In the genomic region with DNA sequence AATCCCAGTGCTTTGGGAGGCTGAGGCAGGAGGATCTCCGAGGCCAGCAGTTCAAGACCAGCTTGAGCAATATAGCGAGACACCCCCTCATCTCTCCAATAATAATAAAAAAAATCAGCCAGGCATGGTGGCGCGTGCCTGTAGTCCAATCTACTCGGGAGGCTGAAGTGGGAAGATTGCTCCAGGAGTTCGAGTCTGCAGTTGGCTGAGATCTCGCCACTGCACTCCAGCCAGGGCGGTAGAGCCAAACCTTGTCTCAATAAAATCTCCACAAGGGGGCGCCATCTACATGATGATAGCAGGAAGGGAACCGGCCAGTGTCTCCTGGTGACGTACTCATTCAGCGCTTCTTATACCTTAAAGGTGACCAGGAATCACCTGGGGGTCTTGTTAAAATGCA, we compare ENCODE assay signal across 8 cellular contexts. TPM values are rescaled to one million over a fixed set of nuclear protein-coding genes. Genes with fewer than 3 reads are reported as not detected.
A peak's percentile ranks its signal among the peaks of the same experiment; 100 is the strongest.
DNase-seq lines count a peak whose midpoint lies in the region; ATAC-seq and TF ChIP-seq lines count a peak whose summit lies in the region.

No MANE protein-coding gene starts in this region.

- no peaks in the 10 kb centered on the region for H3K9me3 Mint-ChIP-seq in activated T-helper 1 cell treated with anti-CD3 and anti-CD28 coated beads, Interleukin-12 subunit alpha, Interleukin-12 subunit beta, Interleukin-2, Interleukin-4 antibody, amounts not matched to agents 30 ng/mL and 10 ng/mL and 1 ng/mL, durations not matched to agents 14 hours and 24 hours and 36 hours

- H3K9me3 ChIP-seq in MG63: no peaks in the 10 kb centered on the region
- no peaks in the 10 kb centered on the region for H3K9me3 ChIP-seq in neutrophil
- H3K9me3 ChIP-seq in testis: no peaks in the 10 kb centered on the region

- TF ChIP-seq POLR2A in testis (IDR thresholded peaks at IDR 0.05): no peak

- H3K27ac ChIP-seq in neutrophil (peak overlapping the region; percentile 55), testis (no peak overlapping the region)

- WGBS in testis, 2 donors: 34 to 53% methylated on average over 12 of the region's 12 CpGs

- peak; percentile 90 for DNase-seq in ELF-1 (ENCODE audit: low read depth, low spot score)
- peak; percentile 60 for DNase-seq in MG63
- peak; percentile 69 for DNase-seq in RPMI7951 (ENCODE audit: low read depth)
- DNase-seq in activated T-helper 1 cell treated with anti-CD3 and anti-CD28 coated beads, Interleukin-12 subunit alpha, Interleukin-12 subunit beta, Interleukin-2, Interleukin-4 antibody, amounts not matched to agents 30 ng/mL and 10 ng/mL and 1 ng/mL, durations not matched to agents 14 hours and 24 hours and 36 hours (ENCODE audit: low spot score): peak; percentile 68
- DNase-seq in fibroblast of the conjunctiva (ENCODE audit: low read depth): peak; percentile 63
- DNase-seq in testis: peak; percentile 92

- H3K36me3 Mint-ChIP-seq in activated T-helper 1 cell treated with anti-CD3 and anti-CD28 coated beads, Interleukin-12 subunit alpha, Interleukin-12 subunit beta, Interleukin-2, Interleukin-4 antibody, amounts not matched to agents 30 ng/mL and 10 ng/mL and 1 ng/mL, durations not matched to agents 14 hours and 24 hours and 36 hours (ENCODE audit: low read depth): no peaks in the 10 kb centered on the region

- no peak for ATAC-seq in GM21515 (IDR thresholded peaks at IDR 0.05; ENCODE audit: unreplicated experiment)

- intact Hi-C loops in activated T-helper 1 cell treated with anti-CD3 and anti-CD28 coated beads, Interleukin-12 subunit alpha, Interleukin-12 subunit beta, Interleukin-2, Interleukin-4 antibody, amounts not matched to agents 30 ng/mL and 10 ng/mL and 1 ng/mL, durations not matched to agents 14 hours and 24 hours and 36 hours (cut with micrococcal nuclease): loop anchor here (1.0 to 2.0 kb wide), 4 partner anchors 9 to 411 kb away; no protein-coding TSS in a partner anchor
- intact Hi-C loops in testis (cut with DNase I; ENCODE audit: low total_unique reads): no loop called here

- no peak overlapping the region for H3K27ac Mint-ChIP-seq in activated T-helper 1 cell treated with anti-CD3 and anti-CD28 coated beads, Interleukin-12 subunit alpha, Interleukin-12 subunit beta, Interleukin-2, Interleukin-4 antibody, amounts not matched to agents 30 ng/mL and 10 ng/mL and 1 ng/mL, durations not matched to agents 14 hours and 24 hours and 36 hours

- H3K4me3 Mint-ChIP-seq in activated T-helper 1 cell treated with anti-CD3 and anti-CD28 coated beads, Interleukin-12 subunit alpha, Interleukin-12 subunit beta, Interleukin-2, Interleukin-4 antibody, amounts not matched to agents 30 ng/mL and 10 ng/mL and 1 ng/mL, durations not matched to agents 14 hours and 24 hours and 36 hours: no peak overlapping the region

- H3K36me3 ChIP-seq in MG63 (no peaks in the 10 kb centered on the region), neutrophil (no peaks in the 10 kb centered on the region), testis (ENCODE audit: low read depth, missing control alignments) (no peaks in the 10 kb centered on the region)

- peaks cover 5% of the 10 kb centered on the region for H3K4me1 Mint-ChIP-seq in activated T-helper 1 cell treated with anti-CD3 and anti-CD28 coated beads, Interleukin-12 subunit alpha, Interleukin-12 subunit beta, Interleukin-2, Interleukin-4 antibody, amounts not matched to agents 30 ng/mL and 10 ng/mL and 1 ng/mL, durations not matched to agents 14 hours and 24 hours and 36 hours (ENCODE audit: low read depth)

- no peaks in the 10 kb centered on the region for H3K27me3 Mint-ChIP-seq in activated T-helper 1 cell treated with anti-CD3 and anti-CD28 coated beads, Interleukin-12 subunit alpha, Interleukin-12 subunit beta, Interleukin-2, Interleukin-4 antibody, amounts not matched to agents 30 ng/mL and 10 ng/mL and 1 ng/mL, durations not matched to agents 14 hours and 24 hours and 36 hours (ENCODE audit: insufficient read depth)

- H3K27me3 ChIP-seq in MG63 (no peaks in the 10 kb centered on the region), neutrophil (no peaks in the 10 kb centered on the region), testis (no peaks in the 10 kb centered on the region)

- H3K4me3 ChIP-seq in MG63 (no peak overlapping the region), neutrophil (ENCODE audit: low read depth in 1 of 2, low read length in 1 of 2) (no peak overlapping the region), testis (no peak overlapping the region)

- TF ChIP-seq CTCF in neutrophil (IDR thresholded peaks at IDR 0.05): peak; percentile 79
- TF ChIP-seq CTCF in testis (IDR thresholded peaks at IDR 0.05): peak; percentile 54 to 82 (median 77)

- H3K4me1 ChIP-seq in neutrophil (ENCODE audit: control insufficient read depth in 1 of 2, insufficient read depth in 1 of 2, low read depth in 1 of 2, low read length in 1 of 2): peaks cover 17 to 40% of the 10 kb centered on the region in 2 experiments
- no peaks in the 10 kb centered on the region for H3K4me1 ChIP-seq in testis

RNA-seq across cellular contexts. Expression of a gene that starts 13.6 kb away (rescaled TPM):
- total RNA-seq in MG63 (2014; rRNA removed; shearing (Covaris generic); ENCODE audit: low replicate concordance): not detected in 2 replicates
- not detected in 2 replicates for total RNA-seq in RPMI7951 (2014; rRNA removed; shearing (Covaris generic))
- 1.4 and 1.5 TPM in 2 replicates for total RNA-seq in activated T-helper 1 cell treated with anti-CD3 and anti-CD28 coated beads, Interleukin-12 subunit alpha, Interleukin-12 subunit beta, Interleukin-2, Interleukin-4 antibody, amounts not matched to agents 30 ng/mL and 10 ng/mL and 1 ng/mL, durations not matched to agents 14 hours and 24 hours and 36 hours
- 1 to 10 TPM; 3.9 to 6.1 TPM for total RNA-seq in testis
- 3.5 TPM for polyA plus RNA-seq in testis (ENCODE audit: insufficient read depth, low read depth, low replicate concordance)

RNA-seq across cellular contexts. Expression of a gene that starts 21.4 kb away (rescaled TPM):
- 5.5 TPM in 1 of 2 replicates, not detected in the other for total RNA-seq in MG63 (2014; rRNA removed; shearing (Covaris generic); ENCODE audit: low replicate concordance)
- total RNA-seq in RPMI7951 (2014; rRNA removed; shearing (Covaris generic)): 1.8 and 1.9 TPM in 2 replicates
- 9.3 and 10.2 TPM in 2 replicates for total RNA-seq in activated T-helper 1 cell treated with anti-CD3 and anti-CD28 coated beads, Interleukin-12 subunit alpha, Interleukin-12 subunit beta, Interleukin-2, Interleukin-4 antibody, amounts not matched to agents 30 ng/mL and 10 ng/mL and 1 ng/mL, durations not matched to agents 14 hours and 24 hours and 36 hours
- total RNA-seq in testis: 10 to 100 TPM; 20.8 to 29.5 TPM
- 9.0 TPM for polyA plus RNA-seq in testis (ENCODE audit: insufficient read depth, low read depth, low replicate concordance)

RNA-seq across cellular contexts. Expression of a gene that starts 35.9 kb away (rescaled TPM):
- total RNA-seq in MG63 (2014; rRNA removed; shearing (Covaris generic); ENCODE audit: low replicate concordance): not detected in 2 replicates
- under 0.01 and 0.12 TPM in 2 replicates for total RNA-seq in RPMI7951 (2014; rRNA removed; shearing (Covaris generic))
- not detected in 2 replicates for total RNA-seq in activated T-helper 1 cell treated with anti-CD3 and anti-CD28 coated beads, Interleukin-12 subunit alpha, Interleukin-12 subunit beta, Interleukin-2, Interleukin-4 antibody, amounts not matched to agents 30 ng/mL and 10 ng/mL and 1 ng/mL, durations not matched to agents 14 hours and 24 hours and 36 hours
- total RNA-seq in testis: 1 to 10 TPM; 2.7 to 3.9 TPM
- polyA plus RNA-seq in testis (ENCODE audit: insufficient read depth, low read depth, low replicate concordance): 2.8 TPM

RNA-seq across cellular contexts. Expression of a gene that starts 39.7 kb away (rescaled TPM):
- 17.5 and 22.9 TPM in 2 replicates for total RNA-seq in MG63 (2014; rRNA removed; shearing (Covaris generic); ENCODE audit: low replicate concordance)
- total RNA-seq in RPMI7951 (2014; rRNA removed; shearing (Covaris generic)): 3.2 and 6.5 TPM in 2 replicates
- 36.6 and 39.2 TPM in 2 replicates for total RNA-seq in activated T-helper 1 cell treated with anti-CD3 and anti-CD28 coated beads, Interleukin-12 subunit alpha, Interleukin-12 subunit beta, Interleukin-2, Interleukin-4 antibody, amounts not matched to agents 30 ng/mL and 10 ng/mL and 1 ng/mL, durations not matched to agents 14 hours and 24 hours and 36 hours
- 10 to 100 TPM; 61.0 to 65.0 TPM for total RNA-seq in testis
- polyA plus RNA-seq in testis (ENCODE audit: insufficient read depth, low read depth, low replicate concordance): 50.9 TPM

RNA-seq across cellular contexts. Expression of a gene that starts 53.1 kb away (rescaled TPM):
- 18.0 and 25.3 TPM in 2 replicates for total RNA-seq in MG63 (2014; rRNA removed; shearing (Covaris generic); ENCODE audit: low replicate concordance)
- 8.3 and 8.7 TPM in 2 replicates for total RNA-seq in RPMI7951 (2014; rRNA removed; shearing (Covaris generic))
- total RNA-seq in activated T-helper 1 cell treated with anti-CD3 and anti-CD28 coated beads, Interleukin-12 subunit alpha, Interleukin-12 subunit beta, Interleukin-2, Interleukin-4 antibody, amounts not matched to agents 30 ng/mL and 10 ng/mL and 1 ng/mL, durations not matched to agents 14 hours and 24 hours and 36 hours: 31.1 and 33.9 TPM in 2 replicates
- 100 to 1,000 TPM in 1 of 2 donors, 10 to 100 TPM in 1; 67.5 to 102 TPM for total RNA-seq in testis
- polyA plus RNA-seq in testis (ENCODE audit: insufficient read depth, low read depth, low replicate concordance): 55.1 TPM
